7 cellular contexts compared by ENCODE assay signal in the genomic region with DNA sequence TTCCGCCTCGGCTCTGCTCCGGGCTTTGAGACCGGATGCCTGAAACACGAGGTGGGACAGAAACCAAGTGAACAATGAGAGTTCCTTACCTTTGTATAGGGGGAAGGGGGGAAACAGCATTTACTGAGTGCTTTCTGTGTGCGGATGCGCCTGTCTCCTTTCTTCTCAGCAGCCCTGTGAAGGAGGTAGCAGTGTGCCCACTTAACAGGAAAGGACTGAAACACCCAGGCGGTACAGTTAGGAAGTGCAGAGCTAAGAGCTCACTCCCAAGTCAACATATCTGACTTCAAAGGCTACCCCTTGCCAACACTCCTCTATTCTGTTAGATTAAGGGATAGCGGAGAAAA. TPM values are rescaled to one million over a fixed set of nuclear protein-coding genes. Genes with fewer than 3 reads are reported as not detected.
DNase-seq lines count a peak whose midpoint lies in the region; ATAC-seq and TF ChIP-seq lines count a peak whose summit lies in the region.

No MANE protein-coding gene starts in this region.

- TF ChIP-seq CTCF in GM10248 (IDR thresholded peaks at IDR 0.05; ENCODE audit: control extremely low read depth, extremely low read depth, low read depth, missing control alignments), result no peak
- peak; percentile 14 for TF ChIP-seq CTCF in liver (IDR thresholded peaks at IDR 0.05; ENCODE audit: low read depth, low read length, missing input control)
- peak; percentile 38 for TF ChIP-seq CTCF in thoracic aorta (IDR thresholded peaks at IDR 0.05)

- peak overlapping the region; percentile 72 for H3K27ac ChIP-seq in HUES48 (ENCODE audit: low read depth, low read length)
- H3K27ac ChIP-seq in liver (ENCODE audit: low read depth in 1 of 2, low read length in 2 of 2), result peak overlapping the region; percentile 46 to 58
- peak overlapping the region; percentile 79 for H3K27ac ChIP-seq in thoracic aorta

- peak overlapping the region; percentile 86 for H3K4me3 ChIP-seq in HUES48 (ENCODE audit: low read depth, low read length)
- H3K4me3 ChIP-seq in liver (ENCODE audit: low read depth in 1 of 3, low read length in 3 of 3), result peak overlapping the region in 2 of 3 donors; percentile 3 to 59
- H3K4me3 ChIP-seq in thoracic aorta, result peak overlapping the region; percentile 75

- 12% methylated on average over 9 of the region's 9 CpGs for WGBS in liver

- peaks cover 12% of the 10 kb centered on the region for H3K27me3 Mint-ChIP-seq in dendritic cell treated with granulocyte-macrophage colony-stimulating factor and Interleukin-4, amounts not matched to agents 40 ng/mL and 50 ng/mL, for 4 days

- peaks cover 7% of the 10 kb centered on the region; the same call in 1 of the 2 replicates for H3K4me1 ChIP-seq in HUES48 (ENCODE audit: control insufficient read depth, insufficient read depth, low read length)
- peaks cover 0 to 8% (median 4%) of the 10 kb centered on the region in 4 donors for H3K4me1 ChIP-seq in liver (ENCODE audit: control insufficient read depth in 4 of 4, insufficient read depth in 4 of 4, low read length in 3 of 4)
- H3K4me1 ChIP-seq in thoracic aorta (ENCODE audit: control insufficient read depth in 1 of 2, low read depth in 2 of 2), result no peaks in the 10 kb centered on the region

- peak; percentile 43 for ATAC-seq in GM21529 (IDR thresholded peaks at IDR 0.05; ENCODE audit: unreplicated experiment)
- peak; percentile 55 for ATAC-seq in thoracic aorta (ENCODE audit: insufficient number of reproducible peaks, low FRiP score, low read depth)

- intact Hi-C loops in dendritic cell treated with granulocyte-macrophage colony-stimulating factor and Interleukin-4, amounts not matched to agents 40 ng/mL and 50 ng/mL, for 4 days (cut with micrococcal nuclease), result no loop called here

- POLR2A ChIA-PET in GM10248 (lab: Yijun Ruan, JAX), result no interaction called here

- peak; percentile 23 for DNase-seq in GM10248 (ENCODE audit: extremely low spot score)
- peak; percentile 59 for DNase-seq in SK-N-DZ (ENCODE audit: low spot score)
- no peak for DNase-seq in thoracic aorta (ENCODE audit: low spot score)

- peak overlapping the region; percentile 71 for H3K27ac Mint-ChIP-seq in dendritic cell treated with granulocyte-macrophage colony-stimulating factor and Interleukin-4, amounts not matched to agents 40 ng/mL and 50 ng/mL, for 4 days

- H3K36me3 Mint-ChIP-seq in dendritic cell treated with granulocyte-macrophage colony-stimulating factor and Interleukin-4, amounts not matched to agents 40 ng/mL and 50 ng/mL, for 4 days (ENCODE audit: low read depth), result no peaks in the 10 kb centered on the region

- CTCF ChIA-PET in GM10248 (lab: Yijun Ruan, JAX), result interaction anchor here (1.2 to 4.6 kb wide), 5 partner anchors 8 to 217 kb away, joined by 3 to 36 read pairs (median 4); no protein-coding TSS in a partner anchor

- H3K4me1 Mint-ChIP-seq in dendritic cell treated with granulocyte-macrophage colony-stimulating factor and Interleukin-4, amounts not matched to agents 40 ng/mL and 50 ng/mL, for 4 days (ENCODE audit: low read depth), result peaks cover 18% of the 10 kb centered on the region

- H3K36me3 ChIP-seq in HUES48 (ENCODE audit: control insufficient read depth, insufficient read depth, low read length), result no peaks in the 10 kb centered on the region
- H3K36me3 ChIP-seq in liver (ENCODE audit: control insufficient read depth in 4 of 4, insufficient read depth in 3 of 4, low read depth in 1 of 4, low read length in 3 of 4), result no peaks in the 10 kb centered on the region
- H3K36me3 ChIP-seq in thoracic aorta, result no peaks in the 10 kb centered on the region

- peaks cover 11% of the 10 kb centered on the region for H3K27me3 ChIP-seq in HUES48 (ENCODE audit: control insufficient read depth, insufficient read depth, low read length)
- H3K27me3 ChIP-seq in liver (ENCODE audit: control insufficient read depth in 4 of 4, insufficient read depth in 4 of 4, low read length in 3 of 4), result peaks cover 0 to 14% (median 0%) of the 10 kb centered on the region in 4 donors
- H3K27me3 ChIP-seq in thoracic aorta (replicated peaks; ENCODE audit: insufficient read depth), result no peaks in the 10 kb centered on the region

- no peaks in the 10 kb centered on the region for H3K9me3 ChIP-seq in HUES48 (ENCODE audit: control insufficient read depth, insufficient read depth, low read length)
- no peaks in the 10 kb centered on the region for H3K9me3 ChIP-seq in liver (ENCODE audit: control insufficient read depth in 4 of 4, low read length in 3 of 4)
- no peaks in the 10 kb centered on the region for H3K9me3 ChIP-seq in thoracic aorta

- no peaks in the 10 kb centered on the region for H3K9me3 Mint-ChIP-seq in dendritic cell treated with granulocyte-macrophage colony-stimulating factor and Interleukin-4, amounts not matched to agents 40 ng/mL and 50 ng/mL, for 4 days

- H3K9ac ChIP-seq in HUES48 (ENCODE audit: low read depth, low read length), result peak overlapping the region; percentile 82
- H3K9ac ChIP-seq in liver (ENCODE audit: low read depth in 1 of 2, low read length in 2 of 2), result peak overlapping the region in 1 of 2 donors; percentile 37

- peak overlapping the region; percentile 81 for H3K4me3 Mint-ChIP-seq in dendritic cell treated with granulocyte-macrophage colony-stimulating factor and Interleukin-4, amounts not matched to agents 40 ng/mL and 50 ng/mL, for 4 days

- no peak for TF ChIP-seq RAD21 in liver (IDR thresholded peaks at IDR 0.05)

TF ChIP-seq in liver, 16 proteins besides CTCF, POLR2A, EP300 and RAD21:
- TF ChIP-seq, protein P1, sequence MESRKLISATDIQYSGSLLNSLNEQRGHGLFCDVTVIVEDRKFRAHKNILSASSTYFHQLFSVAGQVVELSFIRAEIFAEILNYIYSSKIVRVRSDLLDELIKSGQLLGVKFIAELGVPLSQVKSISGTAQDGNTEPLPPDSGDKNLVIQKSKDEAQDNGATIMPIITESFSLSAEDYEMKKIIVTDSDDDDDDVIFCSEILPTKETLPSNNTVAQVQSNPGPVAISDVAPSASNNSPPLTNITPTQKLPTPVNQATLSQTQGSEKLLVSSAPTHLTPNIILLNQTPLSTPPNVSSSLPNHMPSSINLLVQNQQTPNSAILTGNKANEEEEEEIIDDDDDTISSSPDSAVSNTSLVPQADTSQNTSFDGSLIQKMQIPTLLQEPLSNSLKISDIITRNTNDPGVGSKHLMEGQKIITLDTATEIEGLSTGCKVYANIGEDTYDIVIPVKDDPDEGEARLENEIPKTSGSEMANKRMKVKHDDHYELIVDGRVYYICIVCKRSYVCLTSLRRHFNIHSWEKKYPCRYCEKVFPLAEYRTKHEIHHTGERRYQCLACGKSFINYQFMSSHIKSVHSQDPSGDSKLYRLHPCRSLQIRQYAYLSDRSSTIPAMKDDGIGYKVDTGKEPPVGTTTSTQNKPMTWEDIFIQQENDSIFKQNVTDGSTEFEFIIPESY (IDR thresholded peaks at IDR 0.05), result no peak
- TF ChIP-seq, protein P2, sequence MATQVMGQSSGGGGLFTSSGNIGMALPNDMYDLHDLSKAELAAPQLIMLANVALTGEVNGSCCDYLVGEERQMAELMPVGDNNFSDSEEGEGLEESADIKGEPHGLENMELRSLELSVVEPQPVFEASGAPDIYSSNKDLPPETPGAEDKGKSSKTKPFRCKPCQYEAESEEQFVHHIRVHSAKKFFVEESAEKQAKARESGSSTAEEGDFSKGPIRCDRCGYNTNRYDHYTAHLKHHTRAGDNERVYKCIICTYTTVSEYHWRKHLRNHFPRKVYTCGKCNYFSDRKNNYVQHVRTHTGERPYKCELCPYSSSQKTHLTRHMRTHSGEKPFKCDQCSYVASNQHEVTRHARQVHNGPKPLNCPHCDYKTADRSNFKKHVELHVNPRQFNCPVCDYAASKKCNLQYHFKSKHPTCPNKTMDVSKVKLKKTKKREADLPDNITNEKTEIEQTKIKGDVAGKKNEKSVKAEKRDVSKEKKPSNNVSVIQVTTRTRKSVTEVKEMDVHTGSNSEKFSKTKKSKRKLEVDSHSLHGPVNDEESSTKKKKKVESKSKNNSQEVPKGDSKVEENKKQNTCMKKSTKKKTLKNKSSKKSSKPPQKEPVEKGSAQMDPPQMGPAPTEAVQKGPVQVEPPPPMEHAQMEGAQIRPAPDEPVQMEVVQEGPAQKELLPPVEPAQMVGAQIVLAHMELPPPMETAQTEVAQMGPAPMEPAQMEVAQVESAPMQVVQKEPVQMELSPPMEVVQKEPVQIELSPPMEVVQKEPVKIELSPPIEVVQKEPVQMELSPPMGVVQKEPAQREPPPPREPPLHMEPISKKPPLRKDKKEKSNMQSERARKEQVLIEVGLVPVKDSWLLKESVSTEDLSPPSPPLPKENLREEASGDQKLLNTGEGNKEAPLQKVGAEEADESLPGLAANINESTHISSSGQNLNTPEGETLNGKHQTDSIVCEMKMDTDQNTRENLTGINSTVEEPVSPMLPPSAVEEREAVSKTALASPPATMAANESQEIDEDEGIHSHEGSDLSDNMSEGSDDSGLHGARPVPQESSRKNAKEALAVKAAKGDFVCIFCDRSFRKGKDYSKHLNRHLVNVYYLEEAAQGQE (IDR thresholded peaks at IDR 0.05), result no peak
- TF ChIP-seq SP1 (IDR thresholded peaks at IDR 0.05), result no peak
- TF ChIP-seq HNF4G (IDR thresholded peaks at IDR 0.05), result no peak

RNA-seq across cellular contexts. Expression of a gene that starts 43.1 kb away (rescaled TPM):
- polyA plus RNA-seq in SK-N-DZ (2014; cell fraction: cytosol; rRNA removed), result 142 and 155 TPM in 2 replicates
- 61.5 and 103 TPM in 2 replicates for polyA plus RNA-seq in SK-N-DZ (2014; cell fraction: nucleus; rRNA removed)
- total RNA-seq in liver (under 1 TPM; 0.08 to 0.79 TPM), thoracic aorta (1 to 10 TPM; 6.6 to 9.9 TPM)
- under 1 TPM; 0.07 to 0.42 TPM for polyA plus RNA-seq in liver

Comparison
In these comparisons a context has a peak if more than half of its experiments do, and no peak if none do; other contexts are left out.
1. H3K4me3 ChIP-seq: peak in every context shown above with its lines; median percentile 86 in HUES48; 75 in thoracic aorta; 31 in liver.
2. RNA of a gene that starts 43.1 kb away (total RNA-seq): 6.6 to 9.9 TPM in thoracic aorta; 0.08 to 0.79 TPM in liver; every median in the first group is over 4 times any median in the second.
3. Peak in every context shown above with its lines, with median percentiles within 50 percentile points of each other: H3K27ac ChIP-seq.